Comparison of ENCODE assay signal across 2 cellular contexts in the genomic region with DNA sequence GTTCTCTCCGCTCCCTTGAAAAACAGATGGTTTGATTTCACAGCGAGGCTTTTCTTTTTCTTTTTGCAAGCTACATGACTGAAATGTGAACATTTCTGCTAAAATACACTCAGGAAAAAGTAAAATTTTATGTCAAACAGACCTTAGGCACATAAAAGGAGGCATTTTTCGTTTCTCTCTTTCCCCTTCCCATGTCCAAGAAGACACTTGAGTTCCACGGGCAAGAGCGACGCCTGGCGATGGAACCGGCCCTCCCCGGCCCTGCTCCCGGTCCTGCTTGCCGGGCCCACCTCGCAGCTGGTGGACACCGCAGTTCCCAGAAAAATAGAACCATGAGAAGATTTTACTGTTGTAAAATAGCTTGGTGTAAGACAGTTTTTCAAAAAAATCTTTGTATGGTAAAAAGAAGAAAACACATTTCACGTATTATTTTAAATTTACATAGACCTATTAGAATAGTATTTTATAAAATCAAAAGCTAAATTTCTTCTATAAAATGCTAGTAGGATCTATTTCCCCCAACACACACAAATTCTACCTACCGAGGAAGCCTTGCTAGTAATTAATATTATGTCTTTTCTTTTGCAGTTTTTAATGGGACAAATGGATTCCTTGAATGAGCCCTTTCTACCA.
A peak's percentile ranks its signal among the peaks of the same experiment; 100 is the strongest.
TF ChIP-seq lines count a peak whose summit lies in the region.

No MANE protein-coding gene starts in this region.

TF ChIP-seq in GM23338, 12 proteins besides CTCF, POLR2A, EP300 and RAD21:
- TF ChIP-seq EZH2 (IDR thresholded peaks at IDR 0.05; ENCODE audit: low read depth, unreplicated experiment) (peak; percentile 53), CREB1 (CRISPR knock-in tag; IDR thresholded peaks at IDR 0.05; ENCODE audit: low read depth) (no peak), STAT1 (IDR thresholded peaks at IDR 0.05; ENCODE audit: unreplicated experiment) (no peak), ZNF114 (CRISPR knock-in tag; IDR thresholded peaks at IDR 0.05) (no peak), EZH2phosphoT487 (IDR thresholded peaks at IDR 0.05; ENCODE audit: unreplicated experiment) (no peak)
- TF ChIP-seq, protein P1, sequence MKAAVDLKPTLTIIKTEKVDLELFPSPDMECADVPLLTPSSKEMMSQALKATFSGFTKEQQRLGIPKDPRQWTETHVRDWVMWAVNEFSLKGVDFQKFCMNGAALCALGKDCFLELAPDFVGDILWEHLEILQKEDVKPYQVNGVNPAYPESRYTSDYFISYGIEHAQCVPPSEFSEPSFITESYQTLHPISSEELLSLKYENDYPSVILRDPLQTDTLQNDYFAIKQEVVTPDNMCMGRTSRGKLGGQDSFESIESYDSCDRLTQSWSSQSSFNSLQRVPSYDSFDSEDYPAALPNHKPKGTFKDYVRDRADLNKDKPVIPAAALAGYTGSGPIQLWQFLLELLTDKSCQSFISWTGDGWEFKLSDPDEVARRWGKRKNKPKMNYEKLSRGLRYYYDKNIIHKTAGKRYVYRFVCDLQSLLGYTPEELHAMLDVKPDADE (IDR thresholded peaks at IDR 0.05): no peak
TF ChIP-seq in GM23338: peak in this region for 1.

TF ChIP-seq in K562, 482 proteins besides CTCF, POLR2A, EP300 and RAD21 (continues in another document):
- TF ChIP-seq ZNF239 (CRISPR knock-in tag; IDR thresholded peaks at IDR 0.05): no peak
- no peak for TF ChIP-seq ZNF24 (IDR thresholded peaks at IDR 0.05)
- no peak for TF ChIP-seq NCOA2 (IDR thresholded peaks at IDR 0.05; ENCODE audit: partially characterized antibody in 2 of 2)
- TF ChIP-seq, protein P2, sequence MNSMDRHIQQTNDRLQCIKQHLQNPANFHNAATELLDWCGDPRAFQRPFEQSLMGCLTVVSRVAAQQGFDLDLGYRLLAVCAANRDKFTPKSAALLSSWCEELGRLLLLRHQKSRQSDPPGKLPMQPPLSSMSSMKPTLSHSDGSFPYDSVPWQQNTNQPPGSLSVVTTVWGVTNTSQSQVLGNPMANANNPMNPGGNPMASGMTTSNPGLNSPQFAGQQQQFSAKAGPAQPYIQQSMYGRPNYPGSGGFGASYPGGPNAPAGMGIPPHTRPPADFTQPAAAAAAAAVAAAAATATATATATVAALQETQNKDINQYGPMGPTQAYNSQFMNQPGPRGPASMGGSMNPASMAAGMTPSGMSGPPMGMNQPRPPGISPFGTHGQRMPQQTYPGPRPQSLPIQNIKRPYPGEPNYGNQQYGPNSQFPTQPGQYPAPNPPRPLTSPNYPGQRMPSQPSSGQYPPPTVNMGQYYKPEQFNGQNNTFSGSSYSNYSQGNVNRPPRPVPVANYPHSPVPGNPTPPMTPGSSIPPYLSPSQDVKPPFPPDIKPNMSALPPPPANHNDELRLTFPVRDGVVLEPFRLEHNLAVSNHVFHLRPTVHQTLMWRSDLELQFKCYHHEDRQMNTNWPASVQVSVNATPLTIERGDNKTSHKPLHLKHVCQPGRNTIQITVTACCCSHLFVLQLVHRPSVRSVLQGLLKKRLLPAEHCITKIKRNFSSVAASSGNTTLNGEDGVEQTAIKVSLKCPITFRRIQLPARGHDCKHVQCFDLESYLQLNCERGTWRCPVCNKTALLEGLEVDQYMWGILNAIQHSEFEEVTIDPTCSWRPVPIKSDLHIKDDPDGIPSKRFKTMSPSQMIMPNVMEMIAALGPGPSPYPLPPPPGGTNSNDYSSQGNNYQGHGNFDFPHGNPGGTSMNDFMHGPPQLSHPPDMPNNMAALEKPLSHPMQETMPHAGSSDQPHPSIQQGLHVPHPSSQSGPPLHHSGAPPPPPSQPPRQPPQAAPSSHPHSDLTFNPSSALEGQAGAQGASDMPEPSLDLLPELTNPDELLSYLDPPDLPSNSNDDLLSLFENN (IDR thresholded peaks at IDR 0.05; ENCODE audit: low read depth in 2 of 2, low read length in 2 of 2): no peak
- TF ChIP-seq, protein P3, sequence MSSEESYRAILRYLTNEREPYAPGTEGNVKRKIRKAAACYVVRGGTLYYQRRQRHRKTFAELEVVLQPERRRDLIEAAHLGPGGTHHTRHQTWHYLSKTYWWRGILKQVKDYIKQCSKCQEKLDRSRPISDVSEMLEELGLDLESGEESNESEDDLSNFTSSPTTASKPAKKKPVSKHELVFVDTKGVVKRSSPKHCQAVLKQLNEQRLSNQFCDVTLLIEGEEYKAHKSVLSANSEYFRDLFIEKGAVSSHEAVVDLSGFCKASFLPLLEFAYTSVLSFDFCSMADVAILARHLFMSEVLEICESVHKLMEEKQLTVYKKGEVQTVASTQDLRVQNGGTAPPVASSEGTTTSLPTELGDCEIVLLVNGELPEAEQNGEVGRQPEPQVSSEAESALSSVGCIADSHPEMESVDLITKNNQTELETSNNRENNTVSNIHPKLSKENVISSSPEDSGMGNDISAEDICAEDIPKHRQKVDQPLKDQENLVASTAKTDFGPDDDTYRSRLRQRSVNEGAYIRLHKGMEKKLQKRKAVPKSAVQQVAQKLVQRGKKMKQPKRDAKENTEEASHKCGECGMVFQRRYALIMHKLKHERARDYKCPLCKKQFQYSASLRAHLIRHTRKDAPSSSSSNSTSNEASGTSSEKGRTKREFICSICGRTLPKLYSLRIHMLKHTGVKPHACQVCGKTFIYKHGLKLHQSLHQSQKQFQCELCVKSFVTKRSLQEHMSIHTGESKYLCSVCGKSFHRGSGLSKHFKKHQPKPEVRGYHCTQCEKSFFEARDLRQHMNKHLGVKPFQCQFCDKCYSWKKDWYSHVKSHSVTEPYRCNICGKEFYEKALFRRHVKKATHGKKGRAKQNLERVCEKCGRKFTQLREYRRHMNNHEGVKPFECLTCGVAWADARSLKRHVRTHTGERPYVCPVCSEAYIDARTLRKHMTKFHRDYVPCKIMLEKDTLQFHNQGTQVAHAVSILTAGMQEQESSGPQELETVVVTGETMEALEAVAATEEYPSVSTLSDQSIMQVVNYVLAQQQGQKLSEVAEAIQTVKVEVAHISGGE (CRISPR knock-in tag; IDR thresholded peaks at IDR 0.05): no peak
- no peak for TF ChIP-seq ZNF764 (CRISPR knock-in tag; IDR thresholded peaks at IDR 0.05; ENCODE audit: low read depth)
- TF ChIP-seq ZNF436 (CRISPR knock-in tag; IDR thresholded peaks at IDR 0.05): no peak
- no peak for TF ChIP-seq KAT2B (IDR thresholded peaks at IDR 0.05; ENCODE audit: low read depth, low read length)
- TF ChIP-seq ZNF76 (CRISPR knock-in tag; IDR thresholded peaks at IDR 0.05; ENCODE audit: borderline replicate concordance): no peak
- TF ChIP-seq JUN (IDR thresholded peaks at IDR 0.05; ENCODE audit: borderline replicate concordance, low read depth, low read length): no peak
- TF ChIP-seq JUN (CRISPR knock-in tag; IDR thresholded peaks at IDR 0.05; ENCODE audit: borderline replicate concordance): no peak
- no peak for TF ChIP-seq BCL6 (CRISPR knock-in tag; IDR thresholded peaks at IDR 0.05)
- TF ChIP-seq MAZ (CRISPR knock-in tag; conservative IDR thresholded peaks at IDR 0.05 in 1 of 2, IDR thresholded peaks at IDR 0.05 in 1 of 2): peak in 1 of 2 experiments; percentile 41; a peak in 1 of 4 replicates
- TF ChIP-seq CCNT2 (IDR thresholded peaks at IDR 0.05; ENCODE audit: borderline replicate concordance, extremely low read depth, insufficient read length, low read depth, low read length): no peak
- TF ChIP-seq ZFP36 (IDR thresholded peaks at IDR 0.05; ENCODE audit: low read depth, low read length, partially characterized antibody): peak; percentile 3
- TF ChIP-seq ETS2 (tag; IDR thresholded peaks at IDR 0.05; ENCODE audit: borderline replicate concordance, poor library complexity, severe bottlenecking): no peak
- TF ChIP-seq, protein P4, sequence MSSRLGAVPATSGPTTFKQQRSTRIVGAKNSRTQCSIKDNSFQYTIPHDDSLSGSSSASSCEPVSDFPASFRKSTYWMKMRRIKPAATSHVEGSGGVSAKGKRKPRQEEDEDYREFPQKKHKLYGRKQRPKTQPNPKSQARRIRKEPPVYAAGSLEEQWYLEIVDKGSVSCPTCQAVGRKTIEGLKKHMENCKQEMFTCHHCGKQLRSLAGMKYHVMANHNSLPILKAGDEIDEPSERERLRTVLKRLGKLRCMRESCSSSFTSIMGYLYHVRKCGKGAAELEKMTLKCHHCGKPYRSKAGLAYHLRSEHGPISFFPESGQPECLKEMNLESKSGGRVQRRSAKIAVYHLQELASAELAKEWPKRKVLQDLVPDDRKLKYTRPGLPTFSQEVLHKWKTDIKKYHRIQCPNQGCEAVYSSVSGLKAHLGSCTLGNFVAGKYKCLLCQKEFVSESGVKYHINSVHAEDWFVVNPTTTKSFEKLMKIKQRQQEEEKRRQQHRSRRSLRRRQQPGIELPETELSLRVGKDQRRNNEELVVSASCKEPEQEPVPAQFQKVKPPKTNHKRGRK (tag; IDR thresholded peaks at IDR 0.05): no peak
- TF ChIP-seq, protein P5, sequence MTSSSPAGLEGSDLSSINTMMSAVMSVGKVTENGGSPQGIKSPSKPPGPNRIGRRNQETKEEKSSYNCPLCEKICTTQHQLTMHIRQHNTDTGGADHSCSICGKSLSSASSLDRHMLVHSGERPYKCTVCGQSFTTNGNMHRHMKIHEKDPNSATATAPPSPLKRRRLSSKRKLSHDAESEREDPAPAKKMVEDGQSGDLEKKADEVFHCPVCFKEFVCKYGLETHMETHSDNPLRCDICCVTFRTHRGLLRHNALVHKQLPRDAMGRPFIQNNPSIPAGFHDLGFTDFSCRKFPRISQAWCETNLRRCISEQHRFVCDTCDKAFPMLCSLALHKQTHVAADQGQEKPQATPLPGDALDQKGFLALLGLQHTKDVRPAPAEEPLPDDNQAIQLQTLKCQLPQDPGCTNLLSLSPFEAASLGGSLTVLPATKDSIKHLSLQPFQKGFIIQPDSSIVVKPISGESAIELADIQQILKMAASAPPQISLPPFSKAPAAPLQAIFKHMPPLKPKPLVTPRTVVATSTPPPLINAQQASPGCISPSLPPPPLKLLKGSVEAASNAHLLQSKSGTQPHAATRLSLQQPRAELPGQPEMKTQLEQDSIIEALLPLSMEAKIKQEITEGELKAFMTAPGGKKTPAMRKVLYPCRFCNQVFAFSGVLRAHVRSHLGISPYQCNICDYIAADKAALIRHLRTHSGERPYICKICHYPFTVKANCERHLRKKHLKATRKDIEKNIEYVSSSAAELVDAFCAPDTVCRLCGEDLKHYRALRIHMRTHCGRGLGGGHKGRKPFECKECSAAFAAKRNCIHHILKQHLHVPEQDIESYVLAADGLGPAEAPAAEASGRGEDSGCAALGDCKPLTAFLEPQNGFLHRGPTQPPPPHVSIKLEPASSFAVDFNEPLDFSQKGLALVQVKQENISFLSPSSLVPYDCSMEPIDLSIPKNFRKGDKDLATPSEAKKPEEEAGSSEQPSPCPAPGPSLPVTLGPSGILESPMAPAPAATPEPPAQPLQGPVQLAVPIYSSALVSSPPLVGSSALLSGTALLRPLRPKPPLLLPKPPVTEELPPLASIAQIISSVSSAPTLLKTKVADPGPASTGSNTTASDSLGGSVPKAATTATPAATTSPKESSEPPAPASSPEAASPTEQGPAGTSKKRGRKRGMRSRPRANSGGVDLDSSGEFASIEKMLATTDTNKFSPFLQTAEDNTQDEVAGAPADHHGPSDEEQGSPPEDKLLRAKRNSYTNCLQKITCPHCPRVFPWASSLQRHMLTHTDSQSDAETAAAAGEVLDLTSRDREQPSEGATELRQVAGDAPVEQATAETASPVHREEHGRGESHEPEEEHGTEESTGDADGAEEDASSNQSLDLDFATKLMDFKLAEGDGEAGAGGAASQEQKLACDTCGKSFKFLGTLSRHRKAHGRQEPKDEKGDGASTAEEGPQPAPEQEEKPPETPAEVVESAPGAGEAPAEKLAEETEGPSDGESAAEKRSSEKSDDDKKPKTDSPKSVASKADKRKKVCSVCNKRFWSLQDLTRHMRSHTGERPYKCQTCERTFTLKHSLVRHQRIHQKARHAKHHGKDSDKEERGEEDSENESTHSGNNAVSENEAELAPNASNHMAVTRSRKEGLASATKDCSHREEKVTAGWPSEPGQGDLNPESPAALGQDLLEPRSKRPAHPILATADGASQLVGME (CRISPR knock-in tag; IDR thresholded peaks at IDR 0.05): no peak
- no peak for TF ChIP-seq ZNF551 (CRISPR knock-in tag; IDR thresholded peaks at IDR 0.05)
- no peak for TF ChIP-seq NFE2L1 (tag; IDR thresholded peaks at IDR 0.05; ENCODE audit: borderline replicate concordance, low read depth)
- no peak for TF ChIP-seq RHOXF2B (CRISPR knock-in tag; conservative IDR thresholded peaks at IDR 0.05)
- TF ChIP-seq ZNF41 (CRISPR knock-in tag; conservative IDR thresholded peaks at IDR 0.05): no peak
- no peak for TF ChIP-seq ZC3H11A (IDR thresholded peaks at IDR 0.05; ENCODE audit: low read depth, low read length)
- no peak for TF ChIP-seq ZNF23 (CRISPR knock-in tag; IDR thresholded peaks at IDR 0.05)
- TF ChIP-seq NCOA4 (IDR thresholded peaks at IDR 0.05; ENCODE audit: partially characterized antibody): no peak
- no peak for TF ChIP-seq ZNF282 (CRISPR knock-in tag; IDR thresholded peaks at IDR 0.05)
- TF ChIP-seq ZNF586 (CRISPR knock-in tag; conservative IDR thresholded peaks at IDR 0.05): no peak
- no peak for TF ChIP-seq ZNF695 (CRISPR knock-in tag; IDR thresholded peaks at IDR 0.05)
- TF ChIP-seq ASH1L (IDR thresholded peaks at IDR 0.05; ENCODE audit: borderline replicate concordance, low read depth, partially characterized antibody): no peak
- peak; percentile 35; the same call in 1 of the 2 replicates for TF ChIP-seq DPF2 (IDR thresholded peaks at IDR 0.05)
- TF ChIP-seq SP2 (IDR thresholded peaks at IDR 0.05; ENCODE audit: extremely low read depth, low read depth, low read length, poor library complexity, severe bottlenecking): no peak
- TF ChIP-seq SLC30A9 (CRISPR knock-in tag; IDR thresholded peaks at IDR 0.05): no peak
- TF ChIP-seq, protein P6, sequence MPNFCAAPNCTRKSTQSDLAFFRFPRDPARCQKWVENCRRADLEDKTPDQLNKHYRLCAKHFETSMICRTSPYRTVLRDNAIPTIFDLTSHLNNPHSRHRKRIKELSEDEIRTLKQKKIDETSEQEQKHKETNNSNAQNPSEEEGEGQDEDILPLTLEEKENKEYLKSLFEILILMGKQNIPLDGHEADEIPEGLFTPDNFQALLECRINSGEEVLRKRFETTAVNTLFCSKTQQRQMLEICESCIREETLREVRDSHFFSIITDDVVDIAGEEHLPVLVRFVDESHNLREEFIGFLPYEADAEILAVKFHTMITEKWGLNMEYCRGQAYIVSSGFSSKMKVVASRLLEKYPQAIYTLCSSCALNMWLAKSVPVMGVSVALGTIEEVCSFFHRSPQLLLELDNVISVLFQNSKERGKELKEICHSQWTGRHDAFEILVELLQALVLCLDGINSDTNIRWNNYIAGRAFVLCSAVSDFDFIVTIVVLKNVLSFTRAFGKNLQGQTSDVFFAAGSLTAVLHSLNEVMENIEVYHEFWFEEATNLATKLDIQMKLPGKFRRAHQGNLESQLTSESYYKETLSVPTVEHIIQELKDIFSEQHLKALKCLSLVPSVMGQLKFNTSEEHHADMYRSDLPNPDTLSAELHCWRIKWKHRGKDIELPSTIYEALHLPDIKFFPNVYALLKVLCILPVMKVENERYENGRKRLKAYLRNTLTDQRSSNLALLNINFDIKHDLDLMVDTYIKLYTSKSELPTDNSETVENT (CRISPR knock-in tag; IDR thresholded peaks at IDR 0.05): no peak
- TF ChIP-seq, protein P7, sequence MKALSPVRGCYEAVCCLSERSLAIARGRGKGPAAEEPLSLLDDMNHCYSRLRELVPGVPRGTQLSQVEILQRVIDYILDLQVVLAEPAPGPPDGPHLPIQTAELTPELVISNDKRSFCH (CRISPR knock-in tag; IDR thresholded peaks at IDR 0.05): no peak
- TF ChIP-seq, protein P7 (tag; IDR thresholded peaks at IDR 0.05): no peak
- TF ChIP-seq, protein P8, sequence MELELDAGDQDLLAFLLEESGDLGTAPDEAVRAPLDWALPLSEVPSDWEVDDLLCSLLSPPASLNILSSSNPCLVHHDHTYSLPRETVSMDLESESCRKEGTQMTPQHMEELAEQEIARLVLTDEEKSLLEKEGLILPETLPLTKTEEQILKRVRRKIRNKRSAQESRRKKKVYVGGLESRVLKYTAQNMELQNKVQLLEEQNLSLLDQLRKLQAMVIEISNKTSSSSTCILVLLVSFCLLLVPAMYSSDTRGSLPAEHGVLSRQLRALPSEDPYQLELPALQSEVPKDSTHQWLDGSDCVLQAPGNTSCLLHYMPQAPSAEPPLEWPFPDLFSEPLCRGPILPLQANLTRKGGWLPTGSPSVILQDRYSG (tag; conservative IDR thresholded peaks at IDR 0.05; ENCODE audit: low read depth): no peak
- 0 out of 2 replicates have a peak, but pooled peaks have one; percentile 12 for TF ChIP-seq L3MBTL2 (IDR thresholded peaks at IDR 0.05)
